1 cellular context compared by ENCODE assay signal in genomic region chr17:35129154-35129972, GRCh38.
TF ChIP-seq lines count a peak whose summit lies in the region.

No MANE protein-coding gene starts in this region.

TF ChIP-seq in HepG2, 621 proteins besides CTCF, POLR2A, EP300 and RAD21:
- TF ChIP-seq SRY (CRISPR knock-in tag; IDR thresholded peaks at IDR 0.05) = no peak
- peak; percentile 16; the same call in 1 of the 2 replicates for TF ChIP-seq POLR2AphosphoS5 (IDR thresholded peaks at IDR 0.05; ENCODE audit: low read depth, low read length)
- TF ChIP-seq RBM22 (optimal IDR thresholded peaks at IDR 0.05; ENCODE audit: low read length) = peak; percentile 10
